8 cellular contexts compared by ENCODE assay signal in genomic region chrX:74923942-74924448, GRCh38. TPM values are rescaled to one million over a fixed set of nuclear protein-coding genes. Genes with fewer than 3 reads are reported as not detected.
DNase-seq lines count a peak whose midpoint lies in the region; ATAC-seq lines count a peak whose summit lies in the region.

No MANE protein-coding gene starts in this region.

- H3K27ac Mint-ChIP-seq in activated T-helper 2 cell treated with anti-CD3 and anti-CD28 coated beads, Interferon-gamma antibody, Interleukin-2, Interleukin-4, amounts not matched to agents 10 μg/mL and 5 μg/mL and 100 μg/mL, durations not matched to agents 14 hours and 24 hours and 36 hours, result no peak overlapping the region

- DNase-seq in NCI-H2227 (lab: John Stamatoyannopoulos, UW; ENCODE audit: unreplicated experiment) (peak; percentile 58), NCI-H2227 treated with DMSO at 0.1 percent for 48 hours (lab: John Stamatoyannopoulos, UW) (no peak), iris pigment epithelial cell (ENCODE audit: low read depth) (peak; percentile 3), mucosa of gallbladder (ENCODE audit: low spot score) (no peak)
- DNase-seq in activated T-helper 2 cell treated with anti-CD3 and anti-CD28 coated beads, Interferon-gamma antibody, Interleukin-2, Interleukin-4, amounts not matched to agents 10 μg/mL and 5 μg/mL and 100 μg/mL, durations not matched to agents 14 hours and 24 hours and 36 hours (ENCODE audit: low spot score), result no peak
- peak in 4 of 6 experiments; percentile 1 to 34 (median 14) for DNase-seq in stimulated activated naive CD4-positive, alpha-beta T cell (lab: John Stamatoyannopoulos, UW)

- no peaks in the 10 kb centered on the region for H3K9me3 Mint-ChIP-seq in activated T-helper 2 cell treated with anti-CD3 and anti-CD28 coated beads, Interferon-gamma antibody, Interleukin-2, Interleukin-4, amounts not matched to agents 10 μg/mL and 5 μg/mL and 100 μg/mL, durations not matched to agents 14 hours and 24 hours and 36 hours

- H3K27me3 Mint-ChIP-seq in activated T-helper 2 cell treated with anti-CD3 and anti-CD28 coated beads, Interferon-gamma antibody, Interleukin-2, Interleukin-4, amounts not matched to agents 10 μg/mL and 5 μg/mL and 100 μg/mL, durations not matched to agents 14 hours and 24 hours and 36 hours (ENCODE audit: low read depth), result peaks cover 15% of the 10 kb centered on the region

- H3K4me1 Mint-ChIP-seq in activated T-helper 2 cell treated with anti-CD3 and anti-CD28 coated beads, Interferon-gamma antibody, Interleukin-2, Interleukin-4, amounts not matched to agents 10 μg/mL and 5 μg/mL and 100 μg/mL, durations not matched to agents 14 hours and 24 hours and 36 hours (ENCODE audit: low read depth), result peaks cover 6% of the 10 kb centered on the region

- H3K4me3 Mint-ChIP-seq in activated T-helper 2 cell treated with anti-CD3 and anti-CD28 coated beads, Interferon-gamma antibody, Interleukin-2, Interleukin-4, amounts not matched to agents 10 μg/mL and 5 μg/mL and 100 μg/mL, durations not matched to agents 14 hours and 24 hours and 36 hours (ENCODE audit: low read depth), result peak overlapping the region; percentile 57

- intact Hi-C loops in activated T-helper 2 cell treated with anti-CD3 and anti-CD28 coated beads, Interferon-gamma antibody, Interleukin-2, Interleukin-4, amounts not matched to agents 10 μg/mL and 5 μg/mL and 100 μg/mL, durations not matched to agents 14 hours and 24 hours and 36 hours (cut with micrococcal nuclease), result no loop called here

- no peaks in the 10 kb centered on the region for H3K36me3 Mint-ChIP-seq in activated T-helper 2 cell treated with anti-CD3 and anti-CD28 coated beads, Interferon-gamma antibody, Interleukin-2, Interleukin-4, amounts not matched to agents 10 μg/mL and 5 μg/mL and 100 μg/mL, durations not matched to agents 14 hours and 24 hours and 36 hours (ENCODE audit: low read depth)

- ATAC-seq in HG03342 (IDR thresholded peaks at IDR 0.05; ENCODE audit: unreplicated experiment), result peak; percentile 19
- ATAC-seq in GM21367 (IDR thresholded peaks at IDR 0.05; ENCODE audit: unreplicated experiment), result no peak

RNA-seq across cellular contexts. Expression of gene NEXMIF, which starts 1.3 kb away (rescaled TPM):
- 0.43 and 0.71 TPM in 2 replicates for total RNA-seq in activated T-helper 2 cell treated with anti-CD3 and anti-CD28 coated beads, Interferon-gamma antibody, Interleukin-2, Interleukin-4, amounts not matched to agents 10 μg/mL and 5 μg/mL and 100 μg/mL, durations not matched to agents 14 hours and 24 hours and 36 hours
- 1.0 TPM for total RNA-seq in mucosa of gallbladder

Comparison
In these comparisons a context has a peak if more than half of its experiments do, and no peak if none do; other contexts are left out.
1. DNase-seq: peak in NCI-H2227 (single experiment), iris pigment epithelial cell (single experiment) and stimulated activated naive CD4-positive, alpha-beta T cell (4 of 6); none in NCI-H2227 treated with DMSO at 0.1 percent for 48 hours (single experiment), activated T-helper 2 cell treated with anti-CD3 and anti-CD28 coated beads, Interferon-gamma antibody, Interleukin-2, Interleukin-4, amounts not matched to agents 10 μg/mL and 5 μg/mL and 100 μg/mL, durations not matched to agents 14 hours and 24 hours and 36 hours (single experiment) and mucosa of gallbladder (single experiment).